Comparison of ENCODE assay signal across 2 cellular contexts in genomic region chr11:128664286-128664685, GRCh38.
TF ChIP-seq lines count a peak whose summit lies in the region.

No MANE protein-coding gene starts in this region.

TF ChIP-seq in HEK293T, 16 proteins besides CTCF, POLR2A, EP300 and RAD21 (continued from another document):
- TF ChIP-seq PKNOX1 (IDR thresholded peaks at IDR 0.05) (no peak), SUZ12 (IDR thresholded peaks at IDR 0.05) (no peak), SP1 (IDR thresholded peaks at IDR 0.05) (no peak), L3MBTL2 (conservative IDR thresholded peaks at IDR 0.05) (no peak), TARDBP (IDR thresholded peaks at IDR 0.05) (no peak), BHLHE40 (IDR thresholded peaks at IDR 0.05; ENCODE audit: borderline replicate concordance) (no peak), NFRKB (IDR thresholded peaks at IDR 0.05) (no peak)

TF ChIP-seq in WTC11, 78 proteins besides CTCF, POLR2A, EP300 and RAD21:
- TF ChIP-seq ZNF532 (CRISPR knock-in tag; IDR thresholded peaks at IDR 0.05; ENCODE audit: borderline replicate concordance) (no peak), ZNF425 (CRISPR knock-in tag; conservative IDR thresholded peaks at IDR 0.05) (no peak), CBFB (CRISPR knock-in tag; IDR thresholded peaks at IDR 0.05; ENCODE audit: low read depth) (no peak), NR1H2 (CRISPR knock-in tag; IDR thresholded peaks at IDR 0.05) (no peak), OVOL2 (CRISPR knock-in tag; IDR thresholded peaks at IDR 0.05; ENCODE audit: borderline replicate concordance) (no peak), ZNF219 (CRISPR knock-in tag; IDR thresholded peaks at IDR 0.05; ENCODE audit: borderline replicate concordance) (no peak), E2F4 (CRISPR knock-in tag; IDR thresholded peaks at IDR 0.05; ENCODE audit: borderline replicate concordance, low read depth) (no peak), ATF6 (CRISPR knock-in tag; IDR thresholded peaks at IDR 0.05) (no peak), GABPB1 (CRISPR knock-in tag; IDR thresholded peaks at IDR 0.05) (no peak), E2F1 (CRISPR knock-in tag; IDR thresholded peaks at IDR 0.05) (no peak), ZNF396 (CRISPR knock-in tag; IDR thresholded peaks at IDR 0.05; ENCODE audit: borderline replicate concordance) (no peak), SMAD3 (CRISPR knock-in tag; IDR thresholded peaks at IDR 0.05; ENCODE audit: borderline replicate concordance) (no peak), HMGA2 (CRISPR knock-in tag; IDR thresholded peaks at IDR 0.05) (no peak), ZNF281 (CRISPR knock-in tag; IDR thresholded peaks at IDR 0.05) (no peak), NFATC4 (CRISPR knock-in tag; IDR thresholded peaks at IDR 0.05) (no peak), FOXJ3 (CRISPR knock-in tag; IDR thresholded peaks at IDR 0.05; ENCODE audit: borderline replicate concordance) (no peak), ZNF232 (CRISPR knock-in tag; IDR thresholded peaks at IDR 0.05) (no peak), ZMAT4 (CRISPR knock-in tag; IDR thresholded peaks at IDR 0.05) (no peak), FOXP1 (CRISPR knock-in tag; IDR thresholded peaks at IDR 0.05; ENCODE audit: borderline replicate concordance) (no peak)
TF ChIP-seq in WTC11: peak in this region for 0.
